Comparison of ENCODE assay signal across 8 cellular contexts in genomic region chr3:132416807-132417694, GRCh38. TPM values are rescaled to one million over a fixed set of nuclear protein-coding genes. Genes with fewer than 3 reads are reported as not detected.
DNase-seq lines count a peak whose midpoint lies in the region; ATAC-seq, FAIRE-seq and TF ChIP-seq lines count a peak whose summit lies in the region.

Gene DNAJC13, plus strand, starts transcription at chr3:132417502. Its CDS starts 17,049 bp downstream, at chr3:132434551.

- H3K4me2 ChIP-seq in parathyroid adenoma (ENCODE audit: low read length) = peak within 1 kb of the TSS; percentile 95

- H3K9me3 Mint-ChIP-seq in activated naive CD8-positive, alpha-beta T cell treated with anti-CD3 and anti-CD28 coated beads, Interleukin-2, amount 50 U/mL, for 24 hours = no peaks in the 10 kb centered on the region

- peak within 1 kb of the TSS; percentile 49 for H3K9ac ChIP-seq in parathyroid adenoma

- peaks cover 21% of the 10 kb centered on the region for H3K79me2 ChIP-seq in parathyroid adenoma

- H3K4me1 Mint-ChIP-seq in activated naive CD8-positive, alpha-beta T cell treated with anti-CD3 and anti-CD28 coated beads, Interleukin-2, amount 50 U/mL, for 24 hours = peaks cover 43% of the 10 kb centered on the region

- DNase-seq in GM12891 (ENCODE audit: insufficient read length, low spot score) (peak; percentile 77), NCI-H1417 treated with DMSO at 0.1 percent for 48 hours (lab: John Stamatoyannopoulos, UW) (peak; percentile 87), SW480 (ENCODE audit: low spot score) (peak; percentile 93), cardiac septum (ENCODE audit: low spot score) (peak; percentile 96), tibial artery (peak; percentile 95 to 97)
- peak; percentile 89 for DNase-seq in activated naive CD8-positive, alpha-beta T cell treated with anti-CD3 and anti-CD28 coated beads, Interleukin-2, amount 50 U/mL, for 24 hours

- intact Hi-C loops in cardiac septum (cut with DNase I) = no loop called here
- intact Hi-C loops in tibial artery (cut with DNase I; ENCODE audit: low total_unique reads) = no loop called here

- peak within 1 kb of the TSS; percentile 94 for H3K27ac Mint-ChIP-seq in activated naive CD8-positive, alpha-beta T cell treated with anti-CD3 and anti-CD28 coated beads, Interleukin-2, amount 50 U/mL, for 24 hours

- no peak; the same call in 1 of the 2 replicates for TF ChIP-seq POLR2A in GM12891 (IDR thresholded peaks at IDR 0.05; ENCODE audit: low read depth, low read length)

- H3K9me3 ChIP-seq in parathyroid adenoma (ENCODE audit: control insufficient read depth, low read length) = no peaks in the 10 kb centered on the region
- no peaks in the 10 kb centered on the region for H3K9me3 ChIP-seq in tibial artery

- H3K4me3 ChIP-seq in parathyroid adenoma (ENCODE audit: low read depth, low read length) (peak within 1 kb of the TSS; percentile 96), tibial artery (peak within 1 kb of the TSS; percentile 86 to 88)

- peak; percentile 91 for ATAC-seq in HG02798 (IDR thresholded peaks at IDR 0.05; ENCODE audit: poor library complexity, unreplicated experiment)
- peak; percentile 94 for ATAC-seq in activated naive CD8-positive, alpha-beta T cell treated with anti-CD3 and anti-CD28 coated beads, Interleukin-2, amount 50 U/mL, for 24 hours

- H3K36me3 ChIP-seq in parathyroid adenoma (ENCODE audit: control insufficient read depth, insufficient read depth, low read length) = no peaks in the 10 kb centered on the region
- H3K36me3 ChIP-seq in tibial artery = no peaks in the 10 kb centered on the region

- FAIRE-seq in GM12891 (lab: Jason Lieb, UNC) = peak; percentile 94

- H3K4me1 ChIP-seq in parathyroid adenoma (peaks cover 2% of the 10 kb centered on the region), tibial artery (peaks cover 0 to 39% (median 18%) of the 10 kb centered on the region in 4 donors)

- H3K4me3 Mint-ChIP-seq in activated naive CD8-positive, alpha-beta T cell treated with anti-CD3 and anti-CD28 coated beads, Interleukin-2, amount 50 U/mL, for 24 hours = peak within 1 kb of the TSS; percentile 98

- TF ChIP-seq CTCF in parathyroid adenoma (IDR thresholded peaks at IDR 0.05) (no peak), tibial artery (IDR thresholded peaks at IDR 0.05) (no peak)

- H3K27me3 Mint-ChIP-seq in activated naive CD8-positive, alpha-beta T cell treated with anti-CD3 and anti-CD28 coated beads, Interleukin-2, amount 50 U/mL, for 24 hours = no peaks in the 10 kb centered on the region

- H3K27ac ChIP-seq in parathyroid adenoma (peak within 1 kb of the TSS; percentile 80), tibial artery (peak within 1 kb of the TSS; percentile 80 to 89)

- peaks cover 10% of the 10 kb centered on the region for H3K36me3 Mint-ChIP-seq in activated naive CD8-positive, alpha-beta T cell treated with anti-CD3 and anti-CD28 coated beads, Interleukin-2, amount 50 U/mL, for 24 hours (ENCODE audit: low read depth)

- H3K27me3 ChIP-seq in parathyroid adenoma (ENCODE audit: control insufficient read depth, insufficient read depth, low read length) (no peaks in the 10 kb centered on the region), tibial artery (no peaks in the 10 kb centered on the region)

- peak within 1 kb of the TSS; percentile 85 for H2AFZ ChIP-seq in parathyroid adenoma

TF ChIP-seq in GM12891, 5 proteins besides CTCF, POLR2A, EP300 and RAD21:
- TF ChIP-seq SPI1 (IDR thresholded peaks at IDR 0.05; ENCODE audit: low read depth, low read length) = peak; percentile 80
- no peak for TF ChIP-seq POLR2AphosphoS5 (IDR thresholded peaks at IDR 0.05; ENCODE audit: low read depth, low read length)
- 0 out of 2 replicates have a peak, but pooled peaks have one; percentile 19 for TF ChIP-seq POU2F2 (IDR thresholded peaks at IDR 0.05; ENCODE audit: low read depth, low read length)
- TF ChIP-seq PAX5 (IDR thresholded peaks at IDR 0.05; ENCODE audit: insufficient read depth, low read length, severe bottlenecking) = no peak
- peak; percentile 66; the same call in 1 of the 2 replicates for TF ChIP-seq TAF1 (IDR thresholded peaks at IDR 0.05; ENCODE audit: low read depth, low read length)

RNA-seq across cellular contexts. Expression of gene DNAJC13, which starts in this region (rescaled TPM):
- 10.9 TPM for polyA plus RNA-seq in GM12891 (2012; ENCODE audit: low read depth, missing spikeins)
- total RNA-seq in cardiac septum = 39.9 TPM

Comparison
In these comparisons a context has a peak if more than half of its experiments do, and no peak if none do; other contexts are left out.
1. Peak in every context shown above with its lines: DNase-seq, ATAC-seq, H3K4me3 ChIP-seq and H3K27ac ChIP-seq.